ENCODE assay signal across 37 cellular contexts in the genomic region with DNA sequence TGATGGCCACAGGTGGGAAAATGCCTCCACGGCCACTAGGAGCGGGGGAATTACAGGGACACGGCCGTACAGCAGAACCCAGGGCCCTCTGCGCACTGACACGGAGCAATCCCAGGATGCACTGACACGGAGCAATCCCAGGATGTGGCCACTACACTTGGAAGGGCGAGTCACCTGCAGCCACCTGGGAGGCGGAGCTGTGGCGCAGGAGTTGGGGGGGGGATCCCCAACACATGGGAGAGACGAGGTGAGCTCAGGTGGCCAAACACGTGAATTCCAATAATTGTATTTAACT. TPM values are rescaled to one million over a fixed set of nuclear protein-coding genes. Genes with fewer than 3 reads are reported as not detected.
"Had no signal": no experiment of that assay in that cellular context is flagged by ENCODE, and none has a peak within 500 bp of the region (broad histone marks: within the 10 kb centered on the region; RNA-seq: fewer than 3 reads in every experiment).

No MANE protein-coding gene starts in this region.

- H3K27me3 ChIP-seq: adrenal gland had no signal

- H3K9me3 Mint-ChIP-seq: activated CD4-positive, alpha-beta T cell treated with anti-CD3 and anti-CD28 coated beads, Interleukin-2, amount 10 ng/mL, durations not matched to agents 7 days and 5 days; activated naive CD4-positive, alpha-beta T cell treated with anti-CD3 and anti-CD28 coated beads for 36 hours; activated naive CD4-positive, alpha-beta T cell treated with anti-CD3 and anti-CD28 coated beads, Interleukin-2, amount 50 U/mL, for 72 hours; activated T-cell treated with anti-CD3 and anti-CD28 coated beads, Interleukin-2, amount 50 U/mL, for 4 hours; activated T-helper 1 cell treated with anti-CD3 and anti-CD28 coated beads, Interleukin-12 subunit alpha, Interleukin-12 subunit beta, Interleukin-2, Interleukin-4 antibody, amounts not matched to agents 30 ng/mL and 10 ng/mL and 1 ng/mL, durations not matched to agents 14 hours and 24 hours and 36 hours; brain had no signal

- H3K27ac Mint-ChIP-seq: activated CD4-positive, alpha-beta T cell treated with anti-CD3 and anti-CD28 coated beads for 36 hours; activated CD4-positive, alpha-beta T cell treated with anti-CD3 and anti-CD28 coated beads, Interleukin-2, amount 10 ng/mL, durations not matched to agents 7 days and 5 days; activated CD8-positive, alpha-beta T cell treated with anti-CD3 and anti-CD28 coated beads, Interleukin-2, amount 10 ng/mL, durations not matched to agents 7 days and 5 days; activated naive CD4-positive, alpha-beta T cell treated with anti-CD3 and anti-CD28 coated beads for 36 hours; activated naive CD4-positive, alpha-beta T cell treated with anti-CD3 and anti-CD28 coated beads, Interleukin-2, amount 50 U/mL, for 72 hours; activated T-helper 1 cell treated with anti-CD3 and anti-CD28 coated beads, Interleukin-12 subunit alpha, Interleukin-12 subunit beta, Interleukin-2, Interleukin-4 antibody, amounts not matched to agents 30 ng/mL and 10 ng/mL and 1 ng/mL, durations not matched to agents 14 hours and 24 hours and 36 hours; brain had no signal

- H3K4me3 Mint-ChIP-seq: activated CD4-positive, alpha-beta T cell treated with anti-CD3 and anti-CD28 coated beads for 36 hours; activated CD4-positive, alpha-beta T cell treated with anti-CD3 and anti-CD28 coated beads, Interleukin-2, amount 10 ng/mL, durations not matched to agents 7 days and 5 days; activated CD8-positive, alpha-beta T cell treated with anti-CD3 and anti-CD28 coated beads, Interleukin-2, amount 10 ng/mL, durations not matched to agents 7 days and 5 days; activated naive CD4-positive, alpha-beta T cell treated with anti-CD3 and anti-CD28 coated beads for 36 hours; activated T-cell treated with anti-CD3 and anti-CD28 coated beads, Interleukin-2, amount 50 U/mL, for 4 hours; activated T-helper 1 cell treated with anti-CD3 and anti-CD28 coated beads, Interleukin-12 subunit alpha, Interleukin-12 subunit beta, Interleukin-2, Interleukin-4 antibody, amounts not matched to agents 30 ng/mL and 10 ng/mL and 1 ng/mL, durations not matched to agents 14 hours and 24 hours and 36 hours; brain had no signal

- ATAC-seq: activated CD4-positive, alpha-beta T cell treated with anti-CD3 and anti-CD28 coated beads for 36 hours; activated CD8-positive, alpha-beta T cell treated with anti-CD3 and anti-CD28 coated beads, Interleukin-2, amount 10 ng/mL, durations not matched to agents 7 days and 5 days; activated naive CD4-positive, alpha-beta T cell treated with anti-CD3 and anti-CD28 coated beads, Interleukin-2, amount 50 U/mL, for 72 hours; activated T-cell treated with anti-CD3 and anti-CD28 coated beads, Interleukin-2, amount 50 U/mL, for 4 hours; Panc1; SK-N-SH treated with all-trans-retinoic acid at 6 μM for 48 hours had no signal

- H3K9me3 ChIP-seq: adrenal gland had no signal

- DNase-seq: activated CD4-positive, alpha-beta T cell treated with anti-CD3 and anti-CD28 coated beads for 36 hours; activated CD4-positive, alpha-beta T cell treated with anti-CD3 and anti-CD28 coated beads, Interleukin-2, amount 10 ng/mL, durations not matched to agents 7 days and 5 days; activated CD4-positive, alpha-beta T cell treated with anti-CD3 and anti-CD28 coated beads, Interleukin-2, amount 50 U/mL, for 48 hours; activated CD4-positive, CD25-positive, alpha-beta regulatory T cell; activated CD8-positive, alpha-beta memory T cell treated with anti-CD3 and anti-CD28 coated beads, Interleukin-2, amount 50 U/mL, for 4 hours; activated CD8-positive, alpha-beta T cell treated with anti-CD3 and anti-CD28 coated beads, Interleukin-2, amount 10 ng/mL, durations not matched to agents 7 days and 5 days; activated gamma-delta T cell treated with Interleukin-2 at 50 U/mL for 16 hours; activated naive CD4-positive, alpha-beta T cell treated with anti-CD3 and anti-CD28 coated beads for 36 hours; activated T-cell treated with anti-CD3 and anti-CD28 coated beads for 4 hours; activated T-cell treated with anti-CD3 and anti-CD28 coated beads, Interleukin-2, amount 50 U/mL, for 4 hours; adrenal gland; central memory CD4-positive, alpha-beta T cell; Karpas-422; KBM-7; NCI-H1048; NCI-H1105 treated with DMSO at 0.1 percent for 48 hours; NCI-H1436; NCI-H1694; NCI-H1930; NCI-H2081 treated with DMSO at 0.1 percent for 48 hours; NCI-H226; NCI-H446 treated with DMSO at 0.1 percent for 48 hours; NCI-H524; NCI-H69; NCI-H82; SIG-M5; T-helper 1 cell; T-helper 2 cell; T-helper 9 cell had no signal

- H3K4me3 ChIP-seq: adrenal gland had no signal

- H3K27ac ChIP-seq: adrenal gland, VCaP had no signal

- H3K27me3 Mint-ChIP-seq: activated CD4-positive, alpha-beta T cell treated with anti-CD3 and anti-CD28 coated beads for 36 hours; activated CD4-positive, alpha-beta T cell treated with anti-CD3 and anti-CD28 coated beads, Interleukin-2, amount 10 ng/mL, durations not matched to agents 7 days and 5 days; brain had no signal

RNA-seq across cellular contexts. Expression of a gene that starts 43.3 kb away (rescaled TPM):
- total RNA-seq: bronchial epithelial cell, RPMI7951 had no signal
- polyA plus RNA-seq: adrenal gland had no signal
